ENCODE assay signal across 20 cellular contexts in the genomic region with DNA sequence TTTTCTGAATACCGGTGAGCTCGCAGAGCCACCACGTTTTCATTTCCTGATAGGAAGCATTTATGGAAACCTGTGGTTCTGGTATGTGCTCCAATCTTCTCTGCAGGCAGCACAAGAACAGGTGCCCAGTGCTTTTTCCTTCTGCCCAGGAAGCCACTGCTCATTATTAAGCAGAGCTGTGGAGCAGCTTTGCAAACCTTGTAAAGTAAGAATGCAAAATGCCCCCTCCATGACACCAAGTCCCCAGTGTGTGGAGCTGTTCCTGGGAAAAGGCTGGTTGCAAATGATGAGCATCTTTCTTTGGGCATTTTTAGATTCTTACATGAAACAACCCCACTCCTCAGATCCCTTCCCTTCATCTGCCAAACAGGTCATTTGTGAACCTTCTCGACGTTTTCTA.
DNase-seq lines count a peak whose midpoint lies in the region; ATAC-seq and TF ChIP-seq lines count a peak whose summit lies in the region.
"Had no signal": no experiment of that assay in that cellular context is flagged by ENCODE, and none has a peak within 500 bp of the region (broad histone marks: within the 10 kb centered on the region; RNA-seq: fewer than 3 reads in every experiment).

No MANE protein-coding gene starts in this region.

- TF ChIP-seq CTCF in 22Rv1 (IDR thresholded peaks at IDR 0.05) (peak; percentile 18; the same call in 1 of the 2 replicates), VCaP (conservative IDR thresholded peaks at IDR 0.05) (peak; percentile 59), PC-9 (conservative IDR thresholded peaks at IDR 0.05) (no peak), lower lobe of right lung (IDR thresholded peaks at IDR 0.05) (no peak), right lobe of liver (IDR thresholded peaks at IDR 0.05) (no peak)

- no peaks in the 10 kb centered on the region for H3F3A ChIP-seq in PC-9 (ENCODE audit: insufficient read depth, low read depth)

- TF ChIP-seq POLR2A in right lobe of liver (IDR thresholded peaks at IDR 0.05), result no peak

- no peaks in the 10 kb centered on the region for H3K79me2 ChIP-seq in PC-9 (ENCODE audit: low read depth)

- no peaks in the 10 kb centered on the region for H3K9me3 ChIP-seq in PC-9 (ENCODE audit: insufficient read depth, low read depth)
- no peaks in the 10 kb centered on the region for H3K9me3 ChIP-seq in lower lobe of right lung
- no peaks in the 10 kb centered on the region for H3K9me3 ChIP-seq in right lobe of liver
- H3K9me3 ChIP-seq: psoas muscle, testis, vagina had no signal

- no peak overlapping the region for H3K4me3 ChIP-seq in PC-9
- no peak overlapping the region for H3K4me3 ChIP-seq in lower lobe of right lung
- H3K4me3 ChIP-seq in right lobe of liver, result no peak overlapping the region
- H3K4me3 ChIP-seq: psoas muscle, testis, vagina had no signal

- H3K4me1 ChIP-seq in PC-9 (replicated peaks; ENCODE audit: insufficient read depth) (peaks cover 19% of the 10 kb centered on the region), lower lobe of right lung (no peaks in the 10 kb centered on the region), right lobe of liver (no peaks in the 10 kb centered on the region)
- H3K4me1 ChIP-seq: psoas muscle, testis, vagina had no signal

- ATAC-seq in lower lobe of right lung (no peak), right lobe of liver (no peak)
- ATAC-seq: activated CD8-positive, alpha-beta T cell treated with anti-CD3 and anti-CD28 coated beads for 36 hours; psoas muscle; stimulated activated naive B cell treated with anti-CD40 and anti-IgM and Interleukin-4, amounts not matched to agents 10 μg/mL and 1 μg/mL and 100 μg/mL, for 72 hours had no signal

- no TSS peak for BruUV-seq in PC-9 (replicated peaks; lab: Mats Ljungman, UMichigan)

- WGBS in right lobe of liver (ENCODE audit: insufficient coverage, low coverage, low lambda C conversion rate, missing lambda C conversion rate), result 46% methylated on average over 5 of the region's 5 CpGs

- H3K27ac ChIP-seq in 22Rv1 (no peak overlapping the region), VCaP (peak overlapping the region; percentile 76), PC-9 (no peak overlapping the region), lower lobe of right lung (no peak overlapping the region), right lobe of liver (no peak overlapping the region)
- H3K27ac ChIP-seq: psoas muscle, testis, vagina had no signal

- POLR2A ChIA-PET in PC-9 (lab: Charles Lee; ENCODE audit: unreplicated experiment), result no interaction called here

- DNase-seq in COR-L47 (lab: John Stamatoyannopoulos, UW) (peak; percentile 4), iPS DF 4.7 (ENCODE audit: extremely low read depth, low spot score) (peak; percentile 19), PC-9 (no peak), lower lobe of right lung (no peak), NCI-H2196 (lab: John Stamatoyannopoulos, UW; ENCODE audit: unreplicated experiment) (no peak), right lobe of liver (no peak)
- DNase-seq: activated CD8-positive, alpha-beta T cell treated with anti-CD3 and anti-CD28 coated beads for 36 hours; DND-41; NCI-H1048; NCI-H2171; NCI-H524 treated with DMSO at 0.1 percent for 48 hours; psoas muscle; small intestine; stimulated activated CD4-positive, alpha-beta T cell treated with anti-CD3 and anti-CD28 coated beads, Interleukin-2, amount 100 ng/mL, for 24 hours; stimulated activated naive B cell treated with anti-CD40 and anti-IgM and Interleukin-4, amounts not matched to agents 10 μg/mL and 1 μg/mL and 100 μg/mL, for 72 hours; T1000; testis had no signal

- CTCF ChIA-PET in PC-9 (lab: Charles Lee), result no interaction called here

- H3K36me3 ChIP-seq in PC-9 (ENCODE audit: low read depth), result no peaks in the 10 kb centered on the region
- no peaks in the 10 kb centered on the region for H3K36me3 ChIP-seq in lower lobe of right lung
- no peaks in the 10 kb centered on the region for H3K36me3 ChIP-seq in right lobe of liver
- H3K36me3 ChIP-seq: vagina had no signal

- no peaks in the 10 kb centered on the region for H4K20me1 ChIP-seq in PC-9 (ENCODE audit: insufficient read depth)

- H3K27me3 ChIP-seq in PC-9 (ENCODE audit: insufficient read depth, low read depth) (no peaks in the 10 kb centered on the region), lower lobe of right lung (ENCODE audit: low read depth) (no peaks in the 10 kb centered on the region), right lobe of liver (no peaks in the 10 kb centered on the region)
- H3K27me3 ChIP-seq: testis, vagina had no signal

- H3K4me2 ChIP-seq in PC-9, result no peak overlapping the region

- H2AFZ ChIP-seq in PC-9, result no peak overlapping the region

- intact Hi-C loops in PC-9 (cut with micrococcal nuclease; ENCODE audit: unreplicated experiment) (no loop called here), lower lobe of right lung (cut with DNase I) (no loop called here), right lobe of liver (cut with DNase I) (no loop called here)

- no peaks in the 10 kb centered on the region for H3K9me2 ChIP-seq in PC-9 (ENCODE audit: insufficient read depth)

Comparison
In these comparisons a context has a peak if more than half of its experiments do, and no peak if none do; other contexts are left out.
1. CTCF ChIP-seq: peak in 22Rv1 (single experiment) and VCaP (single experiment); none in PC-9 (single experiment), lower lobe of right lung (single experiment) and right lobe of liver (0 of 4).
2. DNase-seq: peak in COR-L47 (single experiment) and iPS DF 4.7 (single experiment); none in PC-9 (0 of 2), lower lobe of right lung (single experiment), NCI-H2196 (single experiment) and right lobe of liver (0 of 3).